ENCODE assay signal across 10 cellular contexts in genomic region chr10:70715853-70716795, GRCh38. TPM values are rescaled to one million over a fixed set of nuclear protein-coding genes. Genes with fewer than 3 reads are reported as not detected.
DNase-seq lines count a peak whose midpoint lies in the region; ATAC-seq and TF ChIP-seq lines count a peak whose summit lies in the region.
"Had no signal": no experiment of that assay in that cellular context is flagged by ENCODE, and none has a peak within 500 bp of the region (broad histone marks: within the 10 kb centered on the region; RNA-seq: fewer than 3 reads in every experiment).

No MANE protein-coding gene starts in this region.

- H3K27ac Mint-ChIP-seq in activated CD4-positive, alpha-beta T cell treated with anti-CD3 and anti-CD28 coated beads, Interleukin-2, amount 10 ng/mL, durations not matched to agents 24 days and 14 days, result peak overlapping the region; percentile 12

- no peak for ATAC-seq in GM19328 (IDR thresholded peaks at IDR 0.05; ENCODE audit: unreplicated experiment)
- ATAC-seq in GM18909 (IDR thresholded peaks at IDR 0.05; ENCODE audit: poor library complexity, unreplicated experiment), result no peak

- H3K4me1 Mint-ChIP-seq in activated CD4-positive, alpha-beta T cell treated with anti-CD3 and anti-CD28 coated beads, Interleukin-2, amount 10 ng/mL, durations not matched to agents 24 days and 14 days, result peaks cover 4% of the 10 kb centered on the region

- H3K27me3 ChIP-seq in adrenal gland, result no peaks in the 10 kb centered on the region

- H3K9me3 Mint-ChIP-seq in activated CD4-positive, alpha-beta T cell treated with anti-CD3 and anti-CD28 coated beads, Interleukin-2, amount 10 ng/mL, durations not matched to agents 24 days and 14 days, result no peaks in the 10 kb centered on the region

- H3K36me3 ChIP-seq in adrenal gland (replicated peaks in 1 of 2), result no peaks in the 10 kb centered on the region

- H3K9me3 ChIP-seq in adrenal gland (replicated peaks in 1 of 3), result no peaks in the 10 kb centered on the region

- intact Hi-C loops in activated CD4-positive, alpha-beta T cell treated with anti-CD3 and anti-CD28 coated beads, Interleukin-2, amount 10 ng/mL, durations not matched to agents 24 days and 14 days (cut with micrococcal nuclease), result no loop called here
- intact Hi-C loops in adrenal gland (cut with DNase I), result no loop called here

- no peak for TF ChIP-seq POLR2A in adrenal gland (IDR thresholded peaks at IDR 0.05)

- no peak for TF ChIP-seq CTCF in adrenal gland (IDR thresholded peaks at IDR 0.05)

- DNase-seq in activated CD4-positive, alpha-beta T cell treated with anti-CD3 and anti-CD28 coated beads, Interleukin-2, amount 10 ng/mL, durations not matched to agents 24 days and 14 days, result no peak
- DNase-seq in activated CD4-positive, alpha-beta T cell treated with anti-CD3 and anti-CD28 coated beads, Interleukin-2, amount 50 U/mL, for 4 hours, result no peak
- DNase-seq in NCI-H2107 treated with DMSO at 0.1 percent for 48 hours (lab: John Stamatoyannopoulos, UW; ENCODE audit: unreplicated experiment) (peak; percentile 67), adrenal gland (peak in 5 of 7 donors; percentile 16 to 52 (median 32)), retina (peak; percentile 42), putamen (ENCODE audit: low spot score) (no peak)

- no peaks in the 10 kb centered on the region for H3K36me3 Mint-ChIP-seq in activated CD4-positive, alpha-beta T cell treated with anti-CD3 and anti-CD28 coated beads, Interleukin-2, amount 10 ng/mL, durations not matched to agents 24 days and 14 days (ENCODE audit: low read depth)

- no peak overlapping the region for H3K27ac ChIP-seq in adrenal gland
- H3K27ac ChIP-seq: C4-2B had no signal

- H3K4me3 Mint-ChIP-seq in activated CD4-positive, alpha-beta T cell treated with anti-CD3 and anti-CD28 coated beads, Interleukin-2, amount 10 ng/mL, durations not matched to agents 24 days and 14 days, result no peak overlapping the region

- no peaks in the 10 kb centered on the region for H3K4me1 ChIP-seq in adrenal gland (replicated peaks in 1 of 2)

- 59 to 74% (median 68%) methylated on average over 7 to 16 of the region's 16 CpGs for WGBS in adrenal gland, 4 donors

- H3K27me3 Mint-ChIP-seq in activated CD4-positive, alpha-beta T cell treated with anti-CD3 and anti-CD28 coated beads, Interleukin-2, amount 10 ng/mL, durations not matched to agents 24 days and 14 days, result no peaks in the 10 kb centered on the region

- no peak overlapping the region for H3K4me3 ChIP-seq in adrenal gland

RNA-seq across cellular contexts. Expression of gene ADAMTS14, which starts 43.8 kb away (rescaled TPM):
- total RNA-seq in activated CD4-positive, alpha-beta T cell treated with anti-CD3 and anti-CD28 coated beads, Interleukin-2, amount 10 ng/mL, durations not matched to agents 24 days and 14 days, result 0.33 and 0.52 TPM in 2 replicates
- total RNA-seq in adrenal gland, result under 1 TPM in 5 of 8 donors, not detected in 3; under 0.01 to 0.61 (median 0.34) TPM
- polyA plus RNA-seq in adrenal gland, result 1 to 10 TPM in 1 of 3 donors, under 1 TPM in 2; 0.07 to 1.2 (median 0.40) TPM
- total RNA-seq: mononuclear cell had no signal

Comparison
In these comparisons a context has a peak if more than half of its experiments do, and no peak if none do; other contexts are left out.
1. DNase-seq: peak in NCI-H2107 treated with DMSO at 0.1 percent for 48 hours (single experiment), adrenal gland (5 of 7) and retina (single experiment); none in activated CD4-positive, alpha-beta T cell treated with anti-CD3 and anti-CD28 coated beads, Interleukin-2, amount 10 ng/mL, durations not matched to agents 24 days and 14 days (single experiment), activated CD4-positive, alpha-beta T cell treated with anti-CD3 and anti-CD28 coated beads, Interleukin-2, amount 50 U/mL, for 4 hours (0 of 2) and putamen (single experiment).